ENCODE assay signal across 1 cellular context in genomic region chr11:64263021-64263946, GRCh38.
TF ChIP-seq lines count a peak whose summit lies in the region.

No MANE protein-coding gene starts in this region.

TF ChIP-seq in K562, 482 proteins besides CTCF, POLR2A, EP300 and RAD21:
- TF ChIP-seq SMAD2 (IDR thresholded peaks at IDR 0.05; ENCODE audit: low read depth, low read length), result no peak
- peak; percentile 52; the same call in 1 of the 2 replicates for TF ChIP-seq POLR2G (IDR thresholded peaks at IDR 0.05; ENCODE audit: low read depth, low read length)
- TF ChIP-seq E2F4 (CRISPR knock-in tag; IDR thresholded peaks at IDR 0.05; ENCODE audit: low read depth), result no peak
- TF ChIP-seq RBFOX2 (IDR thresholded peaks at IDR 0.05; ENCODE audit: low read depth, low read length), result peak; percentile 53
- no peak for TF ChIP-seq KAT8 (IDR thresholded peaks at IDR 0.05; ENCODE audit: low read depth)
- TF ChIP-seq ZFPM2 (CRISPR knock-in tag; IDR thresholded peaks at IDR 0.05), result no peak
- TF ChIP-seq HEY1 (CRISPR knock-in tag; IDR thresholded peaks at IDR 0.05; ENCODE audit: borderline replicate concordance), result no peak
